ENCODE assay signal across 30 cellular contexts in the genomic region with DNA sequence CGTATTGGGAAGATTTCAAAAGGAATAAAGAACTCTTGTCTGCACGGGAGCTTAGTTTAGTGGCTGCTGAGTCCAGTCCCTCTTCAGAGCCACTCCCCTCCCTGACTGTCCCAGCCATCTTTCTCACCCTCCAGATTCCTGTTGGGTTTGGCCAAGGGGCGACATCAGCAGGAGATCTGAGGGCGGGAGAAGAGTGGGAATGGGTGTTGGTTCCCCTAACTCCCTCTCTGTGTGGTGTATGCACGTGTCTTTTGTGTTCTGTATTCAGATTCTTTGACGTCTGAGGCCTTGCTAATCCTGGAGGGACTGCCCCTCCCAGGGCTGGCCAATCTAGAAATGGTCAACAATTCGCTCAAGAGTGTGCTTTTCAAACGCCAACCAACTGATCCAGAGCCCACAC. TPM values are rescaled to one million over a fixed set of nuclear protein-coding genes. Genes with fewer than 3 reads are reported as not detected.
"Had no signal": no experiment of that assay in that cellular context is flagged by ENCODE, and none has a peak within 500 bp of the region (broad histone marks: within the 10 kb centered on the region; RNA-seq: fewer than 3 reads in every experiment).

No MANE protein-coding gene starts in this region.

- H3K4me3 ChIP-seq: body of pancreas, colonic mucosa, dorsolateral prefrontal cortex, lung, mucosa of descending colon, pancreas, right lobe of liver, SK-N-MC, skin epidermis, tibial artery, upper lobe of right lung had no signal

- H3K9me3 ChIP-seq: body of pancreas, colonic mucosa, mucosa of descending colon, pancreas, right lobe of liver, tibial artery, upper lobe of right lung had no signal

- H3K4me1 ChIP-seq: body of pancreas, colonic mucosa, pancreas, right lobe of liver, tibial artery, upper lobe of right lung had no signal

- H3K27me3 ChIP-seq: body of pancreas, colonic mucosa, dorsolateral prefrontal cortex, pancreas, right lobe of liver, tibial artery, upper lobe of right lung had no signal

- ATAC-seq: activated CD4-positive, alpha-beta T cell treated with anti-CD3 and anti-CD28 coated beads for 36 hours; activated naive CD4-positive, alpha-beta T cell treated with anti-CD3 and anti-CD28 coated beads, Interleukin-2, amount 50 U/mL, for 72 hours; activated T-cell treated with anti-CD3 and anti-CD28 coated beads, Interleukin-2, amount 50 U/mL, for 72 hours; mucosa of descending colon; stimulated activated memory B cell treated with anti-CD40 and anti-IgM and Interleukin-4, amounts not matched to agents 10 μg/mL and 1 μg/mL and 100 μg/mL, for 72 hours; stimulated activated naive CD8-positive, alpha-beta T cell treated with anti-CD3 and anti-CD28 coated beads, Interleukin-15, amount 100 ng/mL, for 72 hours; upper lobe of right lung had no signal

- H3K36me3 ChIP-seq: colonic mucosa, pancreas, right lobe of liver, tibial artery, upper lobe of right lung had no signal

- H3K27ac ChIP-seq: body of pancreas, colonic mucosa, dorsolateral prefrontal cortex, pancreas, right lobe of liver, SK-N-MC, tibial artery, upper lobe of right lung had no signal

- DNase-seq: activated CD4-positive, alpha-beta T cell treated with anti-CD3 and anti-CD28 coated beads for 36 hours; activated CD4-positive, alpha-beta T cell treated with anti-CD3 and anti-CD28 coated beads, Interleukin-2, amount 50 U/mL, for 4 hours; activated CD4-positive, CD25-positive, alpha-beta regulatory T cell; activated naive CD4-positive, alpha-beta T cell; activated T-cell treated with anti-CD3 and anti-CD28 coated beads for 4 hours; activated T-cell treated with anti-CD3 and anti-CD28 coated beads, Interleukin-2, amount 50 U/mL, for 72 hours; anterior cingulate cortex; body of pancreas; cerebellar nuclear complex; colonic mucosa; dorsolateral prefrontal cortex; effector memory CD4-positive, alpha-beta T cell; head of caudate nucleus; mucosa of descending colon; nephron progenitor cell; pancreas; stimulated activated CD4-positive, alpha-beta T cell treated with anti-CD3 and anti-CD28 coated beads, Interleukin-4, amount 100 ng/mL, for 24 hours; stimulated activated CD8-positive, alpha-beta memory T cell treated with anti-CD3 and anti-CD28 coated beads, Interleukin-4, amount 100 ng/mL, for 48 hours; stimulated activated naive CD8-positive, alpha-beta T cell treated with anti-CD3 and anti-CD28 coated beads, Interleukin-15, amount 100 ng/mL, for 72 hours; upper lobe of right lung had no signal

RNA-seq across cellular contexts. Expression of gene CYTL1, which starts 37.4 kb away (rescaled TPM):
- total RNA-seq: activated CD4-positive, alpha-beta T cell treated with anti-CD3 and anti-CD28 coated beads for 36 hours; activated naive CD4-positive, alpha-beta T cell treated with anti-CD3 and anti-CD28 coated beads, Interleukin-2, amount 50 U/mL, for 72 hours; activated T-cell treated with anti-CD3 and anti-CD28 coated beads, Interleukin-2, amount 50 U/mL, for 72 hours; left lobe of liver; myocyte; T-helper 1 cell treated with Interleukin-12 subunit alpha and Interleukin-12 subunit beta and Interleukin-4 antibody, amounts not matched to agents 30 ng/mL and 1 ng/mL, for 36 hours had no signal
